11 cellular contexts compared by ENCODE assay signal in the genomic region with DNA sequence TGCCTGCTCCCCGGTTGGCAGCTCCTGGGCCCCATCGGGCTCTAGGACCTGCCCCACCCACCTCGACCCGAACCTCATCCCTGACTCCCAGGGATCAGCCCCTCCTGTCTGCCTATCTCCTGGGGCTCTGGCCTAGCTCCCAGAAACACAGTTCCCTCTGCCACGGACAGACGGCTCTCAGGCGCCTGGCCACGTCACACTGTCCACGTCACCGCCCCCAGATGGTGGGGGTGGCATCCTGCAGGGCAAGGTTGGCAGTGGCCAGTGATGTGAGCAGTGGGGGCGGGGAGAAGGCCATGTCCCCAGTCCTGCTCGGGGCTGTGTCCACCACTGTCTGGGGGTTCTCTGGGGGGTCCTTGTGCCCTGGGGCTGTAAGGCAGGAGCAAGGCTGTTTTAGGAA. TPM values are rescaled to one million over a fixed set of nuclear protein-coding genes. Genes with fewer than 3 reads are reported as not detected.
DNase-seq lines count a peak whose midpoint lies in the region; ATAC-seq, FAIRE-seq and TF ChIP-seq lines count a peak whose summit lies in the region.
"Had no signal": no experiment of that assay in that cellular context is flagged by ENCODE, and none has a peak within 500 bp of the region (broad histone marks: within the 10 kb centered on the region; RNA-seq: fewer than 3 reads in every experiment).

No MANE protein-coding gene starts in this region.

- peak overlapping the region; percentile 34 for H3K27ac Mint-ChIP-seq in stimulated activated naive B cell treated with anti-CD40 and anti-IgM and Interleukin-4, amounts not matched to agents 10 μg/mL and 1 μg/mL and 100 μg/mL, for 72 hours
- H3K27ac Mint-ChIP-seq in naive thymus-derived CD8-positive, alpha-beta T cell = no peak overlapping the region

- no peaks in the 10 kb centered on the region for H3K36me3 Mint-ChIP-seq in stimulated activated naive B cell treated with anti-CD40 and anti-IgM and Interleukin-4, amounts not matched to agents 10 μg/mL and 1 μg/mL and 100 μg/mL, for 72 hours
- H3K36me3 Mint-ChIP-seq in naive thymus-derived CD8-positive, alpha-beta T cell = peaks cover 0 to 2% (median 0%) of the 10 kb centered on the region in 3 donors

- in situ Hi-C loops in SK-MEL-5 (cut with HindIII; ENCODE audit: low pct_unique_long_range_greater_than_20kb, low sequenced_read_pairs) = no loop called here

- H3K9me3 Mint-ChIP-seq in stimulated activated naive B cell treated with anti-CD40 and anti-IgM and Interleukin-4, amounts not matched to agents 10 μg/mL and 1 μg/mL and 100 μg/mL, for 72 hours = no peaks in the 10 kb centered on the region
- H3K9me3 Mint-ChIP-seq in naive thymus-derived CD8-positive, alpha-beta T cell = no peaks in the 10 kb centered on the region
- H3K9me3 Mint-ChIP-seq: neural crest cell had no signal

- no peak overlapping the region for H3K4me3 Mint-ChIP-seq in stimulated activated naive B cell treated with anti-CD40 and anti-IgM and Interleukin-4, amounts not matched to agents 10 μg/mL and 1 μg/mL and 100 μg/mL, for 72 hours
- H3K4me3 Mint-ChIP-seq in naive thymus-derived CD8-positive, alpha-beta T cell = no peak overlapping the region
- H3K4me3 Mint-ChIP-seq: neural crest cell had no signal

- DNase-seq in H54 (ENCODE audit: insufficient read length, low spot score) (peak; percentile 99), SK-MEL-5 (ENCODE audit: low read depth, low spot score) (peak; percentile 3), Right ventricle myocardium inferior (ENCODE audit: missing footprints) (peak; percentile 82)
- no peak for DNase-seq in stimulated activated naive B cell treated with anti-CD40 and anti-IgM and Interleukin-4, amounts not matched to agents 10 μg/mL and 1 μg/mL and 100 μg/mL, for 72 hours
- no peak for DNase-seq in central memory CD4-positive, alpha-beta T cell
- no peak for DNase-seq in naive thymus-derived CD8-positive, alpha-beta T cell
- DNase-seq: NCI-H510A, SIG-M5 had no signal

- H3K27me3 Mint-ChIP-seq in stimulated activated naive B cell treated with anti-CD40 and anti-IgM and Interleukin-4, amounts not matched to agents 10 μg/mL and 1 μg/mL and 100 μg/mL, for 72 hours = peaks cover 64 to 82% of the 10 kb centered on the region in 2 donors
- H3K27me3 Mint-ChIP-seq in naive thymus-derived CD8-positive, alpha-beta T cell = peaks cover 23 to 92% (median 60%) of the 10 kb centered on the region in 5 donors

- TF ChIP-seq POLR2A in H54 (IDR thresholded peaks at IDR 0.05; ENCODE audit: low read depth, low read length) = 0 out of 2 replicates have a peak, but pooled peaks have one; percentile 14

- intact Hi-C loops in Right ventricle myocardium inferior (cut with DNase I) = no loop called here

- peaks cover 17 to 24% of the 10 kb centered on the region in 2 donors for H3K4me1 Mint-ChIP-seq in stimulated activated naive B cell treated with anti-CD40 and anti-IgM and Interleukin-4, amounts not matched to agents 10 μg/mL and 1 μg/mL and 100 μg/mL, for 72 hours
- H3K4me1 Mint-ChIP-seq in naive thymus-derived CD8-positive, alpha-beta T cell = peaks cover 7 to 20% (median 13%) of the 10 kb centered on the region in 4 donors

- no peak for FAIRE-seq in H54 (lab: Jason Lieb, UNC)

- ATAC-seq in Right ventricle myocardium inferior = peak; percentile 81
- no peak for ATAC-seq in stimulated activated naive B cell treated with anti-CD40 and anti-IgM and Interleukin-4, amounts not matched to agents 10 μg/mL and 1 μg/mL and 100 μg/mL, for 72 hours (replicated peaks)
- ATAC-seq in HG03095 (IDR thresholded peaks at IDR 0.05; ENCODE audit: unreplicated experiment) = no peak
- ATAC-seq in HG02870 (IDR thresholded peaks at IDR 0.05; ENCODE audit: unreplicated experiment) = no peak
- no peak for ATAC-seq in naive thymus-derived CD8-positive, alpha-beta T cell

- POLR2A ChIA-PET in naive thymus-derived CD8-positive, alpha-beta T cell (lab: Charles Lee) = no interaction called here

RNA-seq across cellular contexts. Expression of gene SYT7, which starts 29.2 kb away (rescaled TPM):
- 0.69 and 2.6 TPM in 2 replicates for total RNA-seq in SK-MEL-5 (2014; rRNA removed; shearing (Covaris generic))
- polyA plus RNA-seq in SK-MEL-5 (2015; cell fraction: cytosol; rRNA removed) = 1.6 and 1.9 TPM in 2 replicates
- polyA plus RNA-seq in SK-MEL-5 (2015; cell fraction: nucleus; rRNA removed) = 0.79 and 5.2 TPM in 2 replicates
- total RNA-seq in Right ventricle myocardium inferior = 28.2 TPM
- not detected for total RNA-seq in naive thymus-derived CD8-positive, alpha-beta T cell
- polyA plus RNA-seq in naive thymus-derived CD8-positive, alpha-beta T cell = under 1 TPM in 1 of 3 donors, not detected in 2; 0.06 TPM

RNA-seq across cellular contexts. Expression of gene LRRC10B, which starts 43.1 kb away (rescaled TPM):
- not detected in 2 replicates for total RNA-seq in SK-MEL-5 (2014; rRNA removed; shearing (Covaris generic))
- not detected in 2 replicates for polyA plus RNA-seq in SK-MEL-5 (2015; cell fraction: cytosol; rRNA removed)
- polyA plus RNA-seq in SK-MEL-5 (2015; cell fraction: nucleus; rRNA removed) = not detected in 2 replicates
- 0.60 TPM for total RNA-seq in Right ventricle myocardium inferior
- not detected for total RNA-seq in naive thymus-derived CD8-positive, alpha-beta T cell
- polyA plus RNA-seq in naive thymus-derived CD8-positive, alpha-beta T cell = not detected

Comparison
In these comparisons a context has a peak if more than half of its experiments do, and no peak if none do; other contexts are left out.
1. DNase-seq: peak in H54 (single experiment), SK-MEL-5 (single experiment) and Right ventricle myocardium inferior (single experiment); none in stimulated activated naive B cell treated with anti-CD40 and anti-IgM and Interleukin-4, amounts not matched to agents 10 μg/mL and 1 μg/mL and 100 μg/mL, for 72 hours (single experiment), central memory CD4-positive, alpha-beta T cell (single experiment) and naive thymus-derived CD8-positive, alpha-beta T cell (0 of 10).